12 cellular contexts compared by ENCODE assay signal in the genomic region with DNA sequence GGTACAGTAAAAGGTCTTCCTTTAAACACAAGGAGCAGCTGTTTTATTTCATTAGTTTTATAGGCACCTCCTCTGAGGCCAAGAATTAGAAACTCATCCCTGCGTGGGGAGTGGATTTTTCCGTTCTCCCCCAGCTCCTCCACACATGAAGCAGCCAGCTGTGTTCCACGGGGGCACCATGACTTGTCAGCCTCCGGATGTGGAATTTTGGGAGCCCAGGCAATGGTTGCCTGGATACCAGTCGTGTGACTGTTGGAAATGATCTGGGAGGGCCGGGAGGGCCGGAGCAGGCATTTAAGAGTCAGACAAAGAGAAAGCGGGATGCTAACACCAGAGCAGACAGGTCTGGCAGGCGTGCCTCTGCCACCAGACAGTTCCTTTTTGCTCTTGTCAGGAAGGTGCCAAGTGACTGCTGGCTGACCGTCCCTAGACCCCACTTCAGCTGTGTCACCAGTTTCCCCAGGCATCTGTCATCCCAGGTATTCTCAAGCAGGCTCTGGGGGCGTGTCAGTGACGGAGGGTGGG. TPM values are rescaled to one million over a fixed set of nuclear protein-coding genes. Genes with fewer than 3 reads are reported as not detected.
DNase-seq lines count a peak whose midpoint lies in the region; ATAC-seq and TF ChIP-seq lines count a peak whose summit lies in the region.
"Had no signal": no experiment of that assay in that cellular context is flagged by ENCODE, and none has a peak within 500 bp of the region (broad histone marks: within the 10 kb centered on the region; RNA-seq: fewer than 3 reads in every experiment).

No MANE protein-coding gene starts in this region.

- ATAC-seq in Right ventricle myocardium inferior = peak; percentile 45
- ATAC-seq in Right ventricle myocardium superior (ENCODE audit: poor library complexity) = peak; percentile 54
- ATAC-seq in GM21390 (IDR thresholded peaks at IDR 0.05; ENCODE audit: unreplicated experiment) = no peak
- no peak for ATAC-seq in GM18505 (IDR thresholded peaks at IDR 0.05; ENCODE audit: unreplicated experiment)

- no peaks in the 10 kb centered on the region for H3K9me3 ChIP-seq in Caco-2

- DNase-seq in Right ventricle myocardium inferior (ENCODE audit: missing footprints) (peak; percentile 84), cardiac septum (ENCODE audit: low spot score) (no peak), Right ventricle myocardium superior (peak; percentile 84), nucleus accumbens (lab: John Stamatoyannopoulos, UW) (peak in 44 of 56 donors; percentile 20 to 88 (median 67)), Caco-2 (no peak), NOMO-1 treated with DMSO at 0.1 percent for 48 hours (lab: John Stamatoyannopoulos, UW; ENCODE audit: unreplicated experiment) (no peak)
- DNase-seq: activated CD4-positive, alpha-beta T cell treated with anti-CD3 and anti-CD28 coated beads, Interleukin-2, amount 50 U/mL, for 48 hours; effector CD4-positive, alpha-beta T cell; NCI-H2029; SHP77 had no signal

- H3K36me3 Mint-ChIP-seq in Caco-2 (ENCODE audit: insufficient read depth, unreplicated experiment) = peaks cover 40% of the 10 kb centered on the region

- TF ChIP-seq POLR2A in GM18505 (IDR thresholded peaks at IDR 0.05; ENCODE audit: borderline replicate concordance, extremely low read depth, insufficient read depth, insufficient read length) = no peak

- TF ChIP-seq CTCF in Caco-2 (IDR thresholded peaks at IDR 0.05; ENCODE audit: insufficient read depth in 1 of 2, low read depth in 1 of 2, low read length in 1 of 2, severe bottlenecking in 1 of 2, unreplicated experiment in 1 of 2) = no peak

- H3K27ac Mint-ChIP-seq in Caco-2 (ENCODE audit: unreplicated experiment) = no peak overlapping the region

- peaks cover 39% of the 10 kb centered on the region for H3K4me1 Mint-ChIP-seq in Caco-2 (ENCODE audit: low read depth, unreplicated experiment)

- BruUV-seq in Caco-2 (replicated peaks; lab: Mats Ljungman, UMichigan) = no TSS peak

- POLR2A ChIA-PET in Caco-2 (lab: Charles Lee) = no interaction called here

- intact Hi-C loops in Right ventricle myocardium inferior (cut with DNase I) = loop anchor here (2.0 kb wide), 1 partner anchor 14 kb away; no protein-coding TSS in a partner anchor
- intact Hi-C loops in cardiac septum (cut with DNase I) = loop anchor here (2.0 kb wide), 1 partner anchor 16 kb away; a partner anchor contains a TSS
- intact Hi-C loops in Right ventricle myocardium superior (cut with DNase I) = no loop called here
- intact Hi-C loops in Caco-2 (cut with micrococcal nuclease; ENCODE audit: unreplicated experiment) = no loop called here

- no peak overlapping the region for H3K4me3 ChIP-seq in Caco-2 (ENCODE audit: low read depth, low read length)

- peaks cover 5% of the 10 kb centered on the region for H3K36me3 ChIP-seq in Caco-2 (ENCODE audit: control insufficient read depth, insufficient read depth, low read length)

- CTCF ChIA-PET in Caco-2 (lab: Charles Lee) = interaction anchor here (0.6 to 1.0 kb wide), 3 partner anchors 16 to 32 kb away, joined by 3 to 6 read pairs (median 4); a partner anchor contains a TSS

- no peaks in the 10 kb centered on the region for H3K27me3 Mint-ChIP-seq in Caco-2 (ENCODE audit: insufficient read depth, unreplicated experiment)

- no peak overlapping the region for H3K4me3 Mint-ChIP-seq in Caco-2 (ENCODE audit: unreplicated experiment)

- H3K4me1 ChIP-seq in Caco-2 = peaks cover 57% of the 10 kb centered on the region

- H3K27me3 ChIP-seq in Caco-2 (replicated peaks; ENCODE audit: control insufficient read depth, insufficient read depth, low read length) = no peaks in the 10 kb centered on the region

- H3K9me3 Mint-ChIP-seq in Caco-2 (ENCODE audit: unreplicated experiment) = no peaks in the 10 kb centered on the region

RNA-seq across cellular contexts. Expression of a gene that starts 15.9 kb away (rescaled TPM):
- 16.7 TPM for total RNA-seq in Right ventricle myocardium inferior
- 3.6 TPM for total RNA-seq in cardiac septum
- total RNA-seq in Right ventricle myocardium superior = 14.0 TPM
- total RNA-seq in Caco-2 (2022) = 38.0 and 40.7 TPM in 2 replicates

RNA-seq across cellular contexts. Expression of a gene that starts 34.9 kb away (rescaled TPM):
- total RNA-seq in Right ventricle myocardium inferior (51.6 TPM), cardiac septum (46.2 TPM), Right ventricle myocardium superior (49.3 TPM), Caco-2 (2022) (64.2 and 65.3 TPM in 2 replicates)

RNA-seq across cellular contexts. Expression of a gene that starts 37.0 kb away (rescaled TPM):
- 2.9 TPM for total RNA-seq in Right ventricle myocardium inferior
- total RNA-seq in cardiac septum = 3.5 TPM
- 4.9 TPM for total RNA-seq in Right ventricle myocardium superior
- total RNA-seq in Caco-2 (2022) = 23.2 and 25.3 TPM in 2 replicates

RNA-seq across cellular contexts. Expression of a gene that starts 55.8 kb away (rescaled TPM):
- total RNA-seq in Right ventricle myocardium inferior (0.54 TPM), cardiac septum (not detected), Right ventricle myocardium superior (1.0 TPM), Caco-2 (2022) (3.0 and 3.2 TPM in 2 replicates)

Comparison
In these comparisons a context has a peak if more than half of its experiments do, and no peak if none do; other contexts are left out.
1. DNase-seq: peak in Right ventricle myocardium inferior (single experiment), Right ventricle myocardium superior (single experiment) and nucleus accumbens (44 of 56); none in cardiac septum (single experiment), Caco-2 (0 of 2) and NOMO-1 treated with DMSO at 0.1 percent for 48 hours (single experiment).
2. intact Hi-C loops: an anchor here in Right ventricle myocardium inferior (2.0 kb wide) and cardiac septum (2.0 kb wide); none called in Right ventricle myocardium superior and Caco-2.
3. ATAC-seq: peak in Right ventricle myocardium inferior (single experiment) and Right ventricle myocardium superior (single experiment); none in GM21390 (single experiment) and GM18505 (single experiment).